Comparison of ENCODE assay signal across 8 cellular contexts in the genomic region with DNA sequence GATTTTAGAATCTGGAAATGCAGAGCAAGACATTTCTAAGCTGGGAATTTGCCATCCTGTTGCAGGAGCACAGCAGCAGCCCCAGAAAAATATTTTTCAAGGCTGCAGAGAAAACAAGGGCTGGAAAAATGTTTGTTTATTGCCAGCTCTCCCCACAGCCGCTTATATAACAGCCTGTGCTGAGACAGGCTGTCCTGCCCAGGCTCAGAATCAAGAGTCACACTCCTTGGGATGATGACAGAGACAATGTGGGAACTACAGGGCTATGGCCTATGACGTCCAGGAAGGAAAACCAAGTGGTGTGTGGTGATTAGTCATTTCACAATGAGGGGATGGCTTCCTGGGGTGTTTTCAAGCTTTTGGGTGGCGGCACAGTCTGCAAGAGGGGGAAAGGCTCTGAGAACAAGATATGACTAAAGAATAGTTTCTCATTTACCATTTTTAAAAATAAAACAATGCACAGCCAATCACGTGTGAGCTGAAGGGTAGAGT.
DNase-seq lines count a peak whose midpoint lies in the region; ATAC-seq, FAIRE-seq and TF ChIP-seq lines count a peak whose summit lies in the region.

No MANE protein-coding gene starts in this region.

- DNase-seq in A172 (ENCODE audit: low spot score) = peak; percentile 84
- peak; percentile 35 for DNase-seq in HS-5 (ENCODE audit: low read depth)
- peak; percentile 77 for DNase-seq in astrocyte of the hippocampus (ENCODE audit: low read depth, low spot score)
- no peak for DNase-seq in keratinocyte (ENCODE audit: low read depth, low spot score)
- DNase-seq in stimulated activated naive CD8-positive, alpha-beta T cell treated with anti-CD3 and anti-CD28 coated beads, Interleukin-15, amount 100 ng/mL, for 72 hours = peak in 1 of 2 donors; percentile 69
- DNase-seq in HAP-1 (ENCODE audit: low spot score in 2 of 2) = no peak
- DNase-seq in SJCRH30 = no peak

- H3K79me2 ChIP-seq in keratinocyte (ENCODE audit: control insufficient read depth, insufficient read depth, low read length) = no peaks in the 10 kb centered on the region

- peaks cover 9% of the 10 kb centered on the region for H3K27me3 Mint-ChIP-seq in stimulated activated naive CD8-positive, alpha-beta T cell treated with anti-CD3 and anti-CD28 coated beads, Interleukin-15, amount 100 ng/mL, for 72 hours

- H3K36me3 ChIP-seq in keratinocyte (ENCODE audit: control insufficient read depth in 2 of 2, extremely low read depth in 1 of 2, insufficient read depth in 2 of 2, low read length in 2 of 2) (no peaks in the 10 kb centered on the region), HAP-1 (replicated peaks) (no peaks in the 10 kb centered on the region; the same call in 1 of the 2 replicates), SJCRH30 (no peaks in the 10 kb centered on the region)

- H2AFZ ChIP-seq in keratinocyte (ENCODE audit: control insufficient read depth, low read length) = no peak overlapping the region

- H3K9me3 Mint-ChIP-seq in stimulated activated naive CD8-positive, alpha-beta T cell treated with anti-CD3 and anti-CD28 coated beads, Interleukin-15, amount 100 ng/mL, for 72 hours = no peaks in the 10 kb centered on the region

- peaks cover 20% of the 10 kb centered on the region for H3K4me1 Mint-ChIP-seq in stimulated activated naive CD8-positive, alpha-beta T cell treated with anti-CD3 and anti-CD28 coated beads, Interleukin-15, amount 100 ng/mL, for 72 hours

- H3K4me2 ChIP-seq in keratinocyte (ENCODE audit: control insufficient read depth, extremely low read depth, insufficient read depth, low read depth, low read length) = no peak overlapping the region

- H3K4me3 Mint-ChIP-seq in stimulated activated naive CD8-positive, alpha-beta T cell treated with anti-CD3 and anti-CD28 coated beads, Interleukin-15, amount 100 ng/mL, for 72 hours = no peak overlapping the region

- dilution Hi-C loops in keratinocyte (cut with MboI; ENCODE audit: extremely low pct_ligation_motif_present, low sequenced_read_pairs) = no loop called here

- no peaks in the 10 kb centered on the region for H3K9me1 ChIP-seq in keratinocyte (ENCODE audit: control insufficient read depth, extremely low read depth, insufficient read depth, low read length)

- in situ Hi-C loops in HAP-1 (cut with MboI; ENCODE audit: low sequenced_read_pairs) = no loop called here

- H3K27ac ChIP-seq in keratinocyte (ENCODE audit: control insufficient read depth, insufficient read depth, low read length) (peak overlapping the region; percentile 78), SJCRH30 (no peak overlapping the region)

- no peaks in the 10 kb centered on the region for H4K20me1 ChIP-seq in keratinocyte (ENCODE audit: control insufficient read depth, extremely low read depth, insufficient read depth, low read length)

- H3K9me3 ChIP-seq in keratinocyte (ENCODE audit: control insufficient read depth, low read depth, low read length) (no peaks in the 10 kb centered on the region), HAP-1 (no peaks in the 10 kb centered on the region; the same call in 1 of the 2 replicates), SJCRH30 (replicated peaks) (no peaks in the 10 kb centered on the region)

- no peak overlapping the region for H3K27ac Mint-ChIP-seq in stimulated activated naive CD8-positive, alpha-beta T cell treated with anti-CD3 and anti-CD28 coated beads, Interleukin-15, amount 100 ng/mL, for 72 hours

- TF ChIP-seq CTCF in keratinocyte (optimal IDR thresholded peaks at IDR 0.05 in 1 of 3, IDR thresholded peaks at IDR 0.05 in 1 of 3, conservative IDR thresholded peaks at IDR 0.05 in 1 of 3; ENCODE audit: extremely low read depth in 1 of 3, insufficient read depth in 2 of 3, low read length in 3 of 3) = no peak

- H3K4me1 ChIP-seq in keratinocyte (ENCODE audit: control insufficient read depth, extremely low read depth, insufficient read depth, low read length) (peaks cover 24% of the 10 kb centered on the region), HAP-1 (no peaks in the 10 kb centered on the region), SJCRH30 (no peaks in the 10 kb centered on the region)

- H3K27me3 ChIP-seq in keratinocyte (ENCODE audit: control insufficient read depth, extremely low read depth, insufficient read depth, low read length) (no peaks in the 10 kb centered on the region), HAP-1 (ENCODE audit: low read depth) (peaks cover 39% of the 10 kb centered on the region), SJCRH30 (peaks cover 5% of the 10 kb centered on the region; the same call in 1 of the 2 replicates)

- no peak overlapping the region for H3K4me3 ChIP-seq in keratinocyte (ENCODE audit: control insufficient read depth in 2 of 3, extremely low read depth in 1 of 3, insufficient read depth in 2 of 3, low read depth in 1 of 3, low read length in 3 of 3)
- no peak overlapping the region for H3K4me3 ChIP-seq in HAP-1
- H3K4me3 ChIP-seq in SJCRH30 = no peak overlapping the region

- ATAC-seq in GM18870 (IDR thresholded peaks at IDR 0.05; ENCODE audit: unreplicated experiment) = peak; percentile 62
- ATAC-seq in stimulated activated naive CD8-positive, alpha-beta T cell treated with anti-CD3 and anti-CD28 coated beads, Interleukin-15, amount 100 ng/mL, for 72 hours = peak; percentile 96

- no peak overlapping the region for H3K9ac ChIP-seq in keratinocyte (ENCODE audit: control insufficient read depth, extremely low read depth, insufficient read depth, low read length)

- peak; percentile 70 for FAIRE-seq in keratinocyte (lab: Jason Lieb, UNC)

Comparison
In these comparisons a context has a peak if more than half of its experiments do, and no peak if none do; other contexts are left out.
1. DNase-seq: peak in A172 (single experiment), HS-5 (single experiment) and astrocyte of the hippocampus (single experiment); none in keratinocyte (single experiment), HAP-1 (0 of 2) and SJCRH30 (0 of 2).